2 cellular contexts compared by ENCODE assay signal in genomic region chr12:58519839-58520238, GRCh38.
TF ChIP-seq lines count a peak whose summit lies in the region.

No MANE protein-coding gene starts in this region.

TF ChIP-seq in HepG2, 621 proteins besides CTCF, POLR2A, EP300 and RAD21:
- TF ChIP-seq ATF7 (IDR thresholded peaks at IDR 0.05), result peak; percentile 59; the same call in 1 of the 2 replicates
- TF ChIP-seq ATF7 (CRISPR knock-in tag; IDR thresholded peaks at IDR 0.05), result no peak
- TF ChIP-seq GLI4 (CRISPR knock-in tag; IDR thresholded peaks at IDR 0.05; ENCODE audit: borderline replicate concordance), result no peak
- no peak for TF ChIP-seq ETS1 (CRISPR knock-in tag; IDR thresholded peaks at IDR 0.05)

TF ChIP-seq in IMR-90, 13 proteins besides CTCF, POLR2A, EP300 and RAD21:
- no peak for TF ChIP-seq BHLHE40 (IDR thresholded peaks at IDR 0.05; ENCODE audit: low read depth, low read length)
- TF ChIP-seq CEBPB (IDR thresholded peaks at IDR 0.05; ENCODE audit: low read depth, low read length), result peak; percentile 51
- no peak for TF ChIP-seq SMC3 (IDR thresholded peaks at IDR 0.05; ENCODE audit: low read depth, low read length)
- TF ChIP-seq MAZ (IDR thresholded peaks at IDR 0.05; ENCODE audit: borderline replicate concordance, low read depth, low read length), result no peak
- TF ChIP-seq USF2 (IDR thresholded peaks at IDR 0.05; ENCODE audit: low read depth, low read length), result no peak
- TF ChIP-seq NFE2L2 (IDR thresholded peaks at IDR 0.05; ENCODE audit: low read depth, low read length), result no peak
